8 cellular contexts compared by ENCODE assay signal in genomic region chr19:45442408-45442926, GRCh38. TPM values are rescaled to one million over a fixed set of nuclear protein-coding genes. Genes with fewer than 3 reads are reported as not detected.
DNase-seq lines count a peak whose midpoint lies in the region; ATAC-seq and TF ChIP-seq lines count a peak whose summit lies in the region.

No MANE protein-coding gene starts in this region.

- POLR2A ChIA-PET in Caco-2 (lab: Charles Lee) = no interaction called here

- in situ Hi-C loops in gastrocnemius medialis (cut with MboI; ENCODE audit: low sequenced_read_pairs in 4 of 4) = loop anchor here in 1 of 4 donors (5.0 kb wide), 1 partner anchor 35 kb away; no protein-coding TSS in a partner anchor

- H3K27ac ChIP-seq in SJSA1 = peak overlapping the region; percentile 97
- peak overlapping the region; percentile 88 to 97 (median 93) for H3K27ac ChIP-seq in esophagus squamous epithelium
- H3K27ac ChIP-seq in gastrocnemius medialis = peak overlapping the region; percentile 91 to 97 (median 92)

- H3K27me3 Mint-ChIP-seq in Caco-2 (ENCODE audit: insufficient read depth, unreplicated experiment) = no peaks in the 10 kb centered on the region

- peaks cover 25% of the 10 kb centered on the region for H3K4me1 ChIP-seq in Caco-2
- H3K4me1 ChIP-seq in SJSA1 (replicated peaks) = peaks cover 40% of the 10 kb centered on the region
- H3K4me1 ChIP-seq in esophagus squamous epithelium = peaks cover 19 to 71% (median 36%) of the 10 kb centered on the region in 3 donors
- peaks cover 15 to 27% of the 10 kb centered on the region in 2 donors for H3K4me1 ChIP-seq in gastrocnemius medialis

- no peak overlapping the region for H3K4me3 ChIP-seq in Caco-2 (ENCODE audit: low read depth, low read length)
- no peak overlapping the region for H3K4me3 ChIP-seq in SJSA1
- H3K4me3 ChIP-seq in esophagus squamous epithelium = no peak overlapping the region
- H3K4me3 ChIP-seq in gastrocnemius medialis = no peak overlapping the region

- DNase-seq in Caco-2 (no peak), SJSA1 (ENCODE audit: low read depth in 1 of 2, low spot score in 2 of 2) (no peak), esophagus squamous epithelium (lab: John Stamatoyannopoulos, UW) (no peak), gastrocnemius medialis (no peak), GDM1 (lab: John Stamatoyannopoulos, UW) (no peak), hypothalamus (lab: John Stamatoyannopoulos, UW) (no peak)

- H3K27me3 ChIP-seq in Caco-2 (replicated peaks; ENCODE audit: control insufficient read depth, insufficient read depth, low read length) (no peaks in the 10 kb centered on the region), SJSA1 (replicated peaks) (no peaks in the 10 kb centered on the region), esophagus squamous epithelium (no peaks in the 10 kb centered on the region), gastrocnemius medialis (no peaks in the 10 kb centered on the region)

- intact Hi-C loops in Caco-2 (cut with micrococcal nuclease; ENCODE audit: unreplicated experiment) = no loop called here
- intact Hi-C loops in esophagus squamous epithelium (cut with DNase I) = no loop called here
- intact Hi-C loops in gastrocnemius medialis (cut with DNase I; ENCODE audit: low total_unique reads) = loop anchor here (2.0 kb wide), 1 partner anchor 14 kb away; no protein-coding TSS in a partner anchor

- WGBS in esophagus squamous epithelium, 2 donors = 85 to 90% methylated on average over 3 of the region's 3 CpGs

- H3K36me3 ChIP-seq in Caco-2 (ENCODE audit: control insufficient read depth, insufficient read depth, low read length) = no peaks in the 10 kb centered on the region
- no peaks in the 10 kb centered on the region for H3K36me3 ChIP-seq in SJSA1
- no peaks in the 10 kb centered on the region for H3K36me3 ChIP-seq in esophagus squamous epithelium
- no peaks in the 10 kb centered on the region for H3K36me3 ChIP-seq in gastrocnemius medialis

- TF ChIP-seq POLR2A in esophagus squamous epithelium (IDR thresholded peaks at IDR 0.05) = no peak
- TF ChIP-seq POLR2A in gastrocnemius medialis (IDR thresholded peaks at IDR 0.05) = no peak

- H3K9me3 Mint-ChIP-seq in Caco-2 (ENCODE audit: unreplicated experiment) = no peaks in the 10 kb centered on the region

- no TSS peak for BruUV-seq in Caco-2 (replicated peaks; lab: Mats Ljungman, UMichigan)

- peaks cover 21% of the 10 kb centered on the region for H3K36me3 Mint-ChIP-seq in Caco-2 (ENCODE audit: insufficient read depth, unreplicated experiment)

- no peak for TF ChIP-seq CTCF in Caco-2 (IDR thresholded peaks at IDR 0.05; ENCODE audit: insufficient read depth in 1 of 2, low read depth in 1 of 2, low read length in 1 of 2, severe bottlenecking in 1 of 2, unreplicated experiment in 1 of 2)
- TF ChIP-seq CTCF in esophagus squamous epithelium (IDR thresholded peaks at IDR 0.05) = no peak
- no peak for TF ChIP-seq CTCF in gastrocnemius medialis (IDR thresholded peaks at IDR 0.05 in 4 of 5, conservative IDR thresholded peaks at IDR 0.05 in 1 of 5)

- H3K27ac Mint-ChIP-seq in Caco-2 (ENCODE audit: unreplicated experiment) = peak overlapping the region; percentile 99

- peak overlapping the region; percentile 96 for H3K4me3 Mint-ChIP-seq in Caco-2 (ENCODE audit: unreplicated experiment)

- no peak for ATAC-seq in gastrocnemius medialis
- ATAC-seq in GM19351 (IDR thresholded peaks at IDR 0.05; ENCODE audit: unreplicated experiment) = no peak
- no peak for ATAC-seq in HG02973 (IDR thresholded peaks at IDR 0.05; ENCODE audit: unreplicated experiment)

- H3K9me3 ChIP-seq in Caco-2 = no peaks in the 10 kb centered on the region
- no peaks in the 10 kb centered on the region; the same call in 1 of the 2 replicates for H3K9me3 ChIP-seq in SJSA1 (replicated peaks)
- H3K9me3 ChIP-seq in esophagus squamous epithelium = no peaks in the 10 kb centered on the region
- no peaks in the 10 kb centered on the region for H3K9me3 ChIP-seq in gastrocnemius medialis

- CTCF ChIA-PET in Caco-2 (lab: Charles Lee) = no interaction called here

- H3K4me1 Mint-ChIP-seq in Caco-2 (ENCODE audit: low read depth, unreplicated experiment) = peaks cover 32% of the 10 kb centered on the region

RNA-seq across cellular contexts. Expression of gene ERCC1, which starts 18.8 kb away (rescaled TPM):
- total RNA-seq in Caco-2 (2022) (43.5 and 51.0 TPM in 2 replicates), esophagus squamous epithelium (10 to 100 TPM; 27.7 to 80.9 (median 48.5) TPM), gastrocnemius medialis (100 to 1,000 TPM in 2 of 4 donors, 10 to 100 TPM in 2; 92.1 to 185 (median 103) TPM)
- 102 and 247 TPM in 2 replicates for total RNA-seq in SJSA1 (2014; rRNA removed; shearing (Covaris generic))

RNA-seq across cellular contexts. Expression of gene FOSB, which starts 25.3 kb away (rescaled TPM):
- 6.4 TPM in 2 replicates for total RNA-seq in Caco-2 (2022)
- total RNA-seq in SJSA1 (2014; rRNA removed; shearing (Covaris generic)) = 1.1 TPM in 1 of 2 replicates, not detected in the other
- 1 to 10 TPM; 1.7 to 4.6 (median 2.5) TPM for total RNA-seq in esophagus squamous epithelium
- 1 to 10 TPM in 2 of 4 donors, under 1 TPM in 1, not detected in 1; 0.17 to 1.8 (median 1.6) TPM for total RNA-seq in gastrocnemius medialis

RNA-seq across cellular contexts. Expression of gene POLR1G, which starts 36.0 kb away (rescaled TPM):
- 27.7 and 31.1 TPM in 2 replicates for total RNA-seq in Caco-2 (2022)
- total RNA-seq in SJSA1 (2014; rRNA removed; shearing (Covaris generic)) = 10.5 and 25.5 TPM in 2 replicates
- 10 to 100 TPM in 1 of 4 donors, 1 to 10 TPM in 3; 7.3 to 12.4 (median 9.8) TPM for total RNA-seq in esophagus squamous epithelium
- total RNA-seq in gastrocnemius medialis = 1 to 10 TPM; 5.1 to 8.3 (median 5.8) TPM

RNA-seq across cellular contexts. Expression of gene PPP1R13L, which starts 37.6 kb away (rescaled TPM):
- 65.8 and 68.6 TPM in 2 replicates for total RNA-seq in Caco-2 (2022)
- 5.1 and 5.6 TPM in 2 replicates for total RNA-seq in SJSA1 (2014; rRNA removed; shearing (Covaris generic))
- 100 to 1,000 TPM in 2 of 4 donors, 10 to 100 TPM in 2; 53.1 to 166 (median 87.8) TPM for total RNA-seq in esophagus squamous epithelium
- 1 to 10 TPM; 1.1 to 6.9 (median 1.5) TPM for total RNA-seq in gastrocnemius medialis

RNA-seq across cellular contexts. Expression of gene RTN2, which starts 54.4 kb away (rescaled TPM):
- total RNA-seq in Caco-2 (2022) (13.8 and 18.1 TPM in 2 replicates), esophagus squamous epithelium (1 to 10 TPM; 1.9 to 7.2 (median 4.2) TPM), gastrocnemius medialis (100 to 1,000 TPM in 2 of 4 donors, 10 to 100 TPM in 2; 51.8 to 140 (median 101) TPM)
- 5.1 and 7.5 TPM in 2 replicates for total RNA-seq in SJSA1 (2014; rRNA removed; shearing (Covaris generic))
